ENCODE assay signal across 24 cellular contexts in genomic region chr12:26203167-26203566, GRCh38. TPM values are rescaled to one million over a fixed set of nuclear protein-coding genes. Genes with fewer than 3 reads are reported as not detected.
DNase-seq lines count a peak whose midpoint lies in the region; ATAC-seq, FAIRE-seq and TF ChIP-seq lines count a peak whose summit lies in the region.
"Had no signal": no experiment of that assay in that cellular context is flagged by ENCODE, and none has a peak within 500 bp of the region (broad histone marks: within the 10 kb centered on the region; RNA-seq: fewer than 3 reads in every experiment).

No MANE protein-coding gene starts in this region.

- TF ChIP-seq EP300 in HepG2 (IDR thresholded peaks at IDR 0.05; ENCODE audit: low read depth in 2 of 2, low read length in 2 of 2) (no peak), HepG2 (CRISPR knock-in tag; IDR thresholded peaks at IDR 0.05; ENCODE audit: borderline replicate concordance) (no peak)

- H3K27ac ChIP-seq in HepG2 (ENCODE audit: extremely low read length, insufficient read depth, low read length) (no peak overlapping the region), right lobe of liver (no peak overlapping the region), Panc1 (ENCODE audit: low read length) (peak overlapping the region; percentile 2; the same call in 1 of the 2 replicates)
- H3K27ac ChIP-seq: 22Rv1; A549; BLaER1 treated with 17β-estradiol and CSF1 and Interleukin-3, amounts not matched to agents 10 nM and 100 nM; C4-2B had no signal

- no peaks in the 10 kb centered on the region for H3K9me3 Mint-ChIP-seq in T-cell
- H3K9me3 Mint-ChIP-seq: CD4-positive, alpha-beta T cell; CD8-positive, alpha-beta T cell had no signal

- H3K36me3 ChIP-seq in HepG2 (replicated peaks in 1 of 2; ENCODE audit: control insufficient read depth in 1 of 2, insufficient read depth in 2 of 2, low read length in 2 of 2) (no peaks in the 10 kb centered on the region), right lobe of liver (no peaks in the 10 kb centered on the region), Panc1 (ENCODE audit: control insufficient read depth, insufficient read depth, low read length) (no peaks in the 10 kb centered on the region)
- H3K36me3 ChIP-seq: BLaER1 treated with 17β-estradiol and CSF1 and Interleukin-3, amounts not matched to agents 10 nM and 100 nM had no signal

- no peaks in the 10 kb centered on the region for H4K20me1 ChIP-seq in HepG2 (ENCODE audit: insufficient read depth, low read length)
- H4K20me1 ChIP-seq: BLaER1 treated with 17β-estradiol and CSF1 and Interleukin-3, amounts not matched to agents 10 nM and 100 nM had no signal

- no peak for TF ChIP-seq RAD21 in HepG2 (CRISPR knock-in tag; IDR thresholded peaks at IDR 0.05)

- H3K27ac Mint-ChIP-seq in T-cell, result no peak overlapping the region
- H3K27ac Mint-ChIP-seq: B cell; CD4-positive, alpha-beta T cell; CD8-positive, alpha-beta T cell had no signal

- H3K4me1 ChIP-seq in HepG2 (ENCODE audit: insufficient read depth, low read length), result no peaks in the 10 kb centered on the region
- H3K4me1 ChIP-seq in right lobe of liver, result no peaks in the 10 kb centered on the region
- peaks cover 21% of the 10 kb centered on the region for H3K4me1 ChIP-seq in Panc1 (ENCODE audit: control insufficient read depth, insufficient read depth, low read length)
- H3K4me1 ChIP-seq: A549; BLaER1 treated with 17β-estradiol and CSF1 and Interleukin-3, amounts not matched to agents 10 nM and 100 nM; Caco-2 had no signal

- H3K27me3 Mint-ChIP-seq in T-cell, result peaks cover 9 to 29% of the 10 kb centered on the region in 2 donors
- H3K27me3 Mint-ChIP-seq: B cell had no signal

- H3K9ac ChIP-seq in HepG2 (ENCODE audit: insufficient read depth, low read depth, low read length), result no peak overlapping the region
- H3K9ac ChIP-seq: BLaER1 treated with 17β-estradiol and CSF1 and Interleukin-3, amounts not matched to agents 10 nM and 100 nM had no signal

- POLR2A ChIA-PET in HepG2 (lab: Yijun Ruan, JAX) (no interaction called here), Panc1 (lab: Charles Lee) (no interaction called here), T-cell (lab: Charles Lee) (no interaction called here), GM10248 (lab: Yijun Ruan, JAX) (no interaction called here)

- TF ChIP-seq POLR2A in HepG2 (IDR thresholded peaks at IDR 0.05; ENCODE audit: insufficient read depth in 1 of 2, low read depth in 2 of 2, low read length in 2 of 2), result no peak
- no peak for TF ChIP-seq POLR2A in right lobe of liver (IDR thresholded peaks at IDR 0.05)

- in situ Hi-C loops in HepG2 (cut with HindIII; ENCODE audit: extremely low pct_ligation_motif_present, low pct_unique_long_range_greater_than_20kb) (no loop called here), Panc1 (cut with HindIII; ENCODE audit: low pct_unique_long_range_greater_than_20kb, low sequenced_read_pairs) (no loop called here)

- CTCF ChIA-PET in HepG2 (lab: Yijun Ruan, JAX; ENCODE audit: low intra/inter-chr PET ratio, low total read pairs) (no interaction called here), Panc1 (lab: Charles Lee) (no interaction called here), T-cell (lab: Charles Lee) (no interaction called here), GM10248 (lab: Yijun Ruan, JAX) (interaction anchor here (1.1 to 1.6 kb wide), 4 partner anchors 8 to 69 kb away, joined by 3 to 5 read pairs (median 4); no protein-coding TSS in a partner anchor)

- H3K27me3 ChIP-seq in HepG2 (ENCODE audit: control insufficient read depth in 1 of 2, insufficient read depth in 2 of 2, low read length in 2 of 2), result peaks cover 0 to 25% of the 10 kb centered on the region in 2 experiments
- H3K27me3 ChIP-seq in right lobe of liver, result no peaks in the 10 kb centered on the region
- no peaks in the 10 kb centered on the region for H3K27me3 ChIP-seq in Panc1 (ENCODE audit: control insufficient read depth, insufficient read depth, low read length)

- no peaks in the 10 kb centered on the region for H3K36me3 Mint-ChIP-seq in T-cell
- H3K36me3 Mint-ChIP-seq: CD8-positive, alpha-beta T cell had no signal

- H2AFZ ChIP-seq in HepG2 (ENCODE audit: low read length), result no peak overlapping the region

- no peak overlapping the region for H3K4me3 Mint-ChIP-seq in T-cell
- H3K4me3 Mint-ChIP-seq: B cell; CD4-positive, alpha-beta T cell; CD8-positive, alpha-beta T cell had no signal

- no peak for FAIRE-seq in HepG2 (lab: Jason Lieb, UNC)
- FAIRE-seq: A549, D721Med, G401.6, GM12878, GM19239 had no signal

- intact Hi-C loops in HepG2 (cut with micrococcal nuclease; ENCODE audit: unreplicated experiment) (no loop called here), right lobe of liver (cut with DNase I) (no loop called here), Panc1 (cut with micrococcal nuclease; ENCODE audit: unreplicated experiment) (no loop called here), left colon (cut with DNase I, micrococcal nuclease) (no loop called here)

- TF ChIP-seq CTCF in HepG2 (CRISPR knock-in tag; IDR thresholded peaks at IDR 0.05) (no peak), right lobe of liver (IDR thresholded peaks at IDR 0.05) (no peak), Panc1 (IDR thresholded peaks at IDR 0.05) (no peak), GM10248 (IDR thresholded peaks at IDR 0.05; ENCODE audit: control extremely low read depth, extremely low read depth, low read depth, missing control alignments) (no peak)

- H3K4me1 Mint-ChIP-seq in T-cell, result no peaks in the 10 kb centered on the region

- ATAC-seq in HepG2, result no peak
- no peak for ATAC-seq in right lobe of liver
- no peak for ATAC-seq in Panc1
- ATAC-seq in left colon, result peak; percentile 28
- ATAC-seq in T-cell (replicated peaks in 1 of 4), result no peak
- ATAC-seq: A549; CD8-positive, alpha-beta T cell; GM12878 had no signal

- BruUV-seq in HepG2 (replicated peaks; lab: Mats Ljungman, UMichigan) (no TSS peak), Panc1 (replicated peaks; lab: Mats Ljungman, UMichigan) (no TSS peak)

- H3K4me3 ChIP-seq in HepG2 (replicated peaks in 1 of 3; ENCODE audit: insufficient read depth in 1 of 3, low read depth in 2 of 3, low read length in 3 of 3), result no peak overlapping the region
- no peak overlapping the region for H3K4me3 ChIP-seq in right lobe of liver
- H3K4me3 ChIP-seq in Panc1 (ENCODE audit: low read depth in 2 of 2, low read length in 2 of 2), result no peak overlapping the region
- H3K4me3 ChIP-seq: A549; BLaER1 treated with 17β-estradiol and CSF1 and Interleukin-3, amounts not matched to agents 10 nM and 100 nM; GM12878 had no signal

- H3K4me2 ChIP-seq in HepG2 (ENCODE audit: low read depth, low read length), result no peak overlapping the region
- H3K4me2 ChIP-seq: A549; BLaER1 treated with 17β-estradiol and CSF1 and Interleukin-3, amounts not matched to agents 10 nM and 100 nM had no signal

- H3K9me3 ChIP-seq in HepG2 (ENCODE audit: low read length), result no peaks in the 10 kb centered on the region
- H3K9me3 ChIP-seq in right lobe of liver, result no peaks in the 10 kb centered on the region
- no peaks in the 10 kb centered on the region for H3K9me3 ChIP-seq in Panc1 (ENCODE audit: control insufficient read depth, insufficient read depth, low read depth, low read length)
- H3K9me3 ChIP-seq: A549; BLaER1 treated with 17β-estradiol and CSF1 and Interleukin-3, amounts not matched to agents 10 nM and 100 nM; Caco-2 had no signal

- H3K79me2 ChIP-seq in HepG2 (ENCODE audit: insufficient read depth, low read length), result no peaks in the 10 kb centered on the region

- 4% methylated on average over 1 of the region's 1 CpG for WGBS in HepG2 (ENCODE audit: low lambda C conversion rate)
- 37% methylated on average over 1 of the region's 1 CpG for WGBS in right lobe of liver (ENCODE audit: insufficient coverage, low coverage, low lambda C conversion rate, missing lambda C conversion rate)

- no peak for DNase-seq in HepG2 (ENCODE audit: low spot score)
- no peak for DNase-seq in right lobe of liver
- no peak for DNase-seq in Panc1 (ENCODE audit: low read depth, low spot score)
- no peak for DNase-seq in left colon
- peak; percentile 55 for DNase-seq in superior temporal gyrus (ENCODE audit: extremely low spot score)
- DNase-seq in T-cell, result no peak
- DNase-seq in stimulated activated CD4-positive, alpha-beta T cell treated with anti-CD3 and anti-CD28 coated beads, Interleukin-4, amount 100 ng/mL, for 1 hour, result no peak
- no peak for DNase-seq in GM10248 (ENCODE audit: extremely low spot score)
- DNase-seq: AML-193; Caco-2; Calu3; CD4-positive, alpha-beta T cell; CD8-positive, alpha-beta T cell; DMS79 treated with DMSO at 0.1 percent for 48 hours; GF-D8 had no signal

TF ChIP-seq in HepG2, 621 proteins besides CTCF, POLR2A, EP300 and RAD21:
- TF ChIP-seq ATF7 (IDR thresholded peaks at IDR 0.05), result peak; percentile 60; the same call in 1 of the 2 replicates
- no peak for TF ChIP-seq ATF7 (CRISPR knock-in tag; IDR thresholded peaks at IDR 0.05)
- no peak for TF ChIP-seq ZFP90 (CRISPR knock-in tag; IDR thresholded peaks at IDR 0.05; ENCODE audit: borderline replicate concordance)

RNA-seq across cellular contexts. Expression of gene SSPN, which starts 7.8 kb away (rescaled TPM):
- total RNA-seq in HepG2 (2016; rRNA removed; fragmentation: Illumina TruSeq; extraction: Trizol) (not detected in 2 replicates), right lobe of liver (1 to 10 TPM in 1 of 6 experiments, under 1 TPM in 5; 0.18 to 1.2 (median 0.54) TPM), Panc1 (2021; ENCODE audit: unreplicated experiment) (23.4 TPM), left colon (10 to 100 TPM; 12.8 to 20.6 TPM), T-cell (under 1 TPM; 0.06 to 0.33 (median 0.15) TPM)
- total RNA-seq in HepG2 (2016; cell fraction: cytosol; rRNA removed; fragmentation: Illumina TruSeq; extraction: Trizol; ENCODE audit: low read depth), result not detected in 2 replicates
- not detected in 2 replicates for total RNA-seq in HepG2 (2016; cell fraction: insoluble cytoplasmic fraction; rRNA removed; fragmentation: Illumina TruSeq; extraction: Trizol)
- not detected in 2 replicates for total RNA-seq in HepG2 (2016; cell fraction: membrane; rRNA removed; fragmentation: Illumina TruSeq; extraction: Trizol)
- total RNA-seq in HepG2 (2016; cell fraction: nucleus; rRNA removed; fragmentation: Illumina TruSeq; extraction: Trizol), result not detected in 2 replicates
- polyA plus RNA-seq in HepG2 (2011; rRNA removed), result not detected in 2 replicates
- not detected in 2 replicates for polyA plus RNA-seq in HepG2 (2011; cell fraction: cytosol; rRNA removed)
- polyA plus RNA-seq in HepG2 (2011; cell fraction: nucleus; rRNA removed), result not detected in 2 replicates
- polyA plus RNA-seq in HepG2 (2012), result not detected in 2 replicates
- not detected in 2 replicates for polyA plus RNA-seq in HepG2 (2016; cell fraction: cytosol; fragmentation: Illumina TruSeq; extraction: Trizol; ENCODE audit: low read depth)
- not detected in 2 replicates for polyA plus RNA-seq in HepG2 (2016; cell fraction: insoluble cytoplasmic fraction; fragmentation: Illumina TruSeq; extraction: Trizol; ENCODE audit: low read depth)
- not detected in 2 replicates for polyA plus RNA-seq in HepG2 (2016; cell fraction: membrane; fragmentation: Illumina TruSeq; extraction: Trizol; ENCODE audit: low read depth)
- not detected in 2 replicates for polyA plus RNA-seq in HepG2 (2016; cell fraction: nucleus; fragmentation: Illumina TruSeq; extraction: Trizol; ENCODE audit: insufficient read depth, low read depth)
- not detected in 2 replicates for polyA minus RNA-seq in HepG2 (2011; rRNA and poly(A)+ RNA removed; ENCODE audit: low replicate concordance)
- not detected in 2 replicates for polyA minus RNA-seq in HepG2 (2011; cell fraction: cytosol; rRNA and poly(A)+ RNA removed)
- polyA minus RNA-seq in HepG2 (2011; cell fraction: nucleus; rRNA and poly(A)+ RNA removed), result not detected in 2 replicates
- 16.7 TPM for polyA plus RNA-seq in Panc1 (2012; ENCODE audit: insufficient read length)
- total RNA-seq: CD4-positive, alpha-beta T cell; CD8-positive, alpha-beta T cell had no signal

Comparison
In these comparisons a context has a peak if more than half of its experiments do, and no peak if none do; other contexts are left out.
1. RNA of gene SSPN, which starts 7.8 kb away (total RNA-seq): 23.4 TPM in Panc1 (single experiment) and 12.8 to 20.6 TPM in left colon; 0.18 to 1.2 TPM in right lobe of liver, 0.06 to 0.33 TPM in T-cell and not detected in HepG2; every median in the first group is over 4 times any median in the second.